Comparison of ENCODE assay signal across 38 cellular contexts in the genomic region with DNA sequence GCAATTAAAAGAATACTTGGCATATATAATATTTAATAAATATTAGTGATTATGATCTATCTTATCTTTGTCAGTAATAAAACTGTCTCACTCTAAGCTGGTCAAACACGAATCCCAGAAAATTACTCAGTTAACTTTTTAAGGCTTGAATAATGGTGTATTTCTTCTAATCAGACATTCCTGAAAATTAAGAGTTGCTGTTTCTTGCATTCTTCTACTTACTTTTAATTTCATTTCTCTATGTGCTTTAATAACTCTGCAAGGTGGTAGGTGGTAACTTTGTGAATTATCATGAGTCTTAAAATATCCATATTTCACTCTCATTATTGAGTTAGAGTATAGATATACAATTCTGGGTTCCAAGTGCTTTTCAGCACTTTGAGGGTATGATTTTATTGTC. TPM values are rescaled to one million over a fixed set of nuclear protein-coding genes. Genes with fewer than 3 reads are reported as not detected.
"Had no signal": no experiment of that assay in that cellular context is flagged by ENCODE, and none has a peak within 500 bp of the region (broad histone marks: within the 10 kb centered on the region; RNA-seq: fewer than 3 reads in every experiment).

No MANE protein-coding gene starts in this region.

- H3K27ac ChIP-seq: adrenal gland, body of pancreas, brain microvascular endothelial cell, breast epithelium, cardiac muscle cell, VCaP had no signal

- DNase-seq: activated B cell treated with CpG ODN at 0.5 μM for 24 hours; activated CD4-positive, alpha-beta memory T cell treated with anti-CD3 and anti-CD28 coated beads for 36 hours; activated CD4-positive, alpha-beta T cell treated with anti-CD3 and anti-CD28 coated beads for 4 hours; activated CD4-positive, alpha-beta T cell treated with anti-CD3 and anti-CD28 coated beads, Interleukin-2, amount 10 ng/mL, durations not matched to agents 24 days and 14 days; activated CD4-positive, alpha-beta T cell treated with anti-CD3 and anti-CD28 coated beads, Interleukin-2, amount 50 U/mL, for 1 hour; activated CD4-positive, alpha-beta T cell treated with anti-CD3 and anti-CD28 coated beads, Interleukin-2, amount 50 U/mL, for 4 hours; activated CD4-positive, CD25-positive, alpha-beta regulatory T cell treated with anti-CD3 and anti-CD28 coated beads, Interleukin-2, amount 50 U/mL, for 72 hours; activated CD8-positive, alpha-beta memory T cell treated with anti-CD3 and anti-CD28 coated beads, Interleukin-2, amount 50 U/mL, for 4 hours; activated CD8-positive, alpha-beta T cell treated with anti-CD3 and anti-CD28 coated beads for 36 hours; activated effector memory CD4-positive, alpha-beta T cell treated with anti-CD3 and anti-CD28 coated beads, Interleukin-2, amount 50 U/mL, for 16 hours; activated gamma-delta T cell treated with Interleukin-2 at 50 U/mL for 16 hours; activated naive CD4-positive, alpha-beta T cell; activated naive CD4-positive, alpha-beta T cell treated with anti-CD3 and anti-CD28 coated beads for 36 hours; activated naive CD4-positive, alpha-beta T cell treated with anti-CD3 and anti-CD28 coated beads, Interleukin-2, amount 50 U/mL, for 16 hours; activated naive CD8-positive, alpha-beta T cell treated with anti-CD3 and anti-CD28 coated beads for 36 hours; activated T-cell treated with anti-CD3 and anti-CD28 coated beads for 4 hours; activated T-cell treated with anti-CD3 and anti-CD28 coated beads, Interleukin-2, amount 50 U/mL, for 1 hour; activated T-cell treated with anti-CD3 and anti-CD28 coated beads, Interleukin-2, amount 50 U/mL, for 4 hours; activated T-cell treated with anti-CD3 and anti-CD28 coated beads, Interleukin-2, amount 50 U/mL, for 72 hours; adrenal gland; amniotic stem cell; aorta; body of pancreas; brain microvascular endothelial cell; caudate nucleus; cerebellar nuclear complex; T-helper 1 cell; T-helper 2 cell; T-helper 9 cell had no signal

- H3K4me3 ChIP-seq: adrenal gland, body of pancreas, breast epithelium, cardiac muscle cell had no signal

- FAIRE-seq: astrocyte, TTC549 had no signal

- H3K36me3 ChIP-seq: adrenal gland, brain microvascular endothelial cell, breast epithelium, cardiac muscle cell had no signal

- H3K27me3 ChIP-seq: adrenal gland, body of pancreas, brain microvascular endothelial cell, breast epithelium, cardiac muscle cell had no signal

RNA-seq across cellular contexts. Expression of a gene that starts 3.1 kb away (rescaled TPM):
- total RNA-seq: activated B cell treated with CpG ODN at 0.5 μM for 24 hours; activated CD4-positive, alpha-beta memory T cell treated with anti-CD3 and anti-CD28 coated beads for 36 hours; activated CD4-positive, alpha-beta T cell treated with anti-CD3 and anti-CD28 coated beads, Interleukin-2, amount 10 ng/mL, durations not matched to agents 24 days and 14 days; activated CD8-positive, alpha-beta memory T cell treated with anti-CD3 and anti-CD28 coated beads for 36 hours; activated CD8-positive, alpha-beta T cell treated with anti-CD3 and anti-CD28 coated beads for 36 hours; activated naive CD4-positive, alpha-beta T cell treated with anti-CD3 and anti-CD28 coated beads for 36 hours; activated naive CD4-positive, alpha-beta T cell treated with anti-CD3 and anti-CD28 coated beads, Interleukin-2, amount 50 U/mL, for 72 hours; activated T-helper 1 cell treated with anti-CD3 and anti-CD28 coated beads, Interleukin-12 subunit alpha, Interleukin-12 subunit beta, Interleukin-2, Interleukin-4 antibody, amounts not matched to agents 30 ng/mL and 10 ng/mL and 1 ng/mL, durations not matched to agents 14 hours and 24 hours and 36 hours; activated T-helper 17 cell treated with anti-CD3 and anti-CD28 coated beads, Interleukin-2, amount 50 U/mL, for 72 hours; adrenal gland; aorta; astrocyte; body of pancreas; cardiac muscle cell had no signal

RNA-seq across cellular contexts. Expression of a gene that starts 17.2 kb away (rescaled TPM):
- total RNA-seq: activated CD4-positive, alpha-beta memory T cell treated with anti-CD3 and anti-CD28 coated beads for 36 hours; activated CD4-positive, alpha-beta T cell treated with anti-CD3 and anti-CD28 coated beads, Interleukin-2, amount 10 ng/mL, durations not matched to agents 24 days and 14 days; activated CD8-positive, alpha-beta memory T cell treated with anti-CD3 and anti-CD28 coated beads for 36 hours; activated CD8-positive, alpha-beta T cell treated with anti-CD3 and anti-CD28 coated beads for 36 hours; activated naive CD4-positive, alpha-beta T cell treated with anti-CD3 and anti-CD28 coated beads for 36 hours; activated naive CD4-positive, alpha-beta T cell treated with anti-CD3 and anti-CD28 coated beads, Interleukin-2, amount 50 U/mL, for 72 hours; activated naive CD8-positive, alpha-beta T cell treated with anti-CD3 and anti-CD28 coated beads for 36 hours; activated T-cell treated with anti-CD3 and anti-CD28 coated beads, Interleukin-2, amount 50 U/mL, for 72 hours; activated T-helper 1 cell treated with anti-CD3 and anti-CD28 coated beads, Interleukin-12 subunit alpha, Interleukin-12 subunit beta, Interleukin-2, Interleukin-4 antibody, amounts not matched to agents 30 ng/mL and 10 ng/mL and 1 ng/mL, durations not matched to agents 14 hours and 24 hours and 36 hours; activated T-helper 17 cell treated with anti-CD3 and anti-CD28 coated beads, Interleukin-2, amount 50 U/mL, for 72 hours; cardiac muscle cell had no signal

RNA-seq across cellular contexts. Expression of a gene that starts 44.4 kb away (rescaled TPM):
- total RNA-seq: body of pancreas, cardiac muscle cell had no signal
